2 cellular contexts compared by ENCODE assay signal in the genomic region with DNA sequence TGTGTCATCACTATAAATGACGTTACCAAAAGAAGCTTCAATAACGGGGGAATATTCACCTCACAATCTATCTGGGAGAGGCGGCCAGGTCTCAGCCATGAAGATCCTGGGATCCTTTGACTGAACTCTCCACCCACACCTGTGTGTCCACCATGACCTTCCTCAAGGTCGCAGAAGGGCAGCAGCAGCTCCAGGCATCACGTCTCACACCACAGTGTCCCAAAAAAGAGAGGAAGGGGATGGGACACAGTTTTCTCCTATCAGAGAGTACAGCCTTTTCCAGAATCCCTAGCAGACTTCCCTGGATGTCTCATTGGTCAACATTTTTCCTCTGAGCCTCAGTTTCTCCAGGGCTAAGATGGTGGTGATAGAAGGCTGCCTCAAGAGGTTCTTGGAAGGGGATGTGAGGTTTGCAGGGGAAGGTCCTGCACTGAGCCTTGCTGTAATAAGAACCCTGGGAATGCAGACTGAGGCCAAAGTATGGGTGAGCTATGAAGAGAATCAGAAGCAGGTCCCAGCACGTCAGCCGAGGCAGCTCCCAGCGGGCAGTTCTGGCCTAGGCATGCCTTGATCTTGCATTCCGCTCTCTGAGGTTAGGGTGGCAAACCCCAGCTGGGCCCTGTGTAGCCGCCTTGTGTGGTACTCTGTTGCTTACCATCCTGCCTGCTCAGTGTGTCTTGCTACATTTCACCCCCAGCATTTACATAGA.
TF ChIP-seq lines count a peak whose summit lies in the region.

No MANE protein-coding gene starts in this region.

TF ChIP-seq in H1, 55 proteins besides CTCF, POLR2A, EP300 and RAD21:
- no peak for TF ChIP-seq KDM5A (IDR thresholded peaks at IDR 0.05; ENCODE audit: low read length)
- TF ChIP-seq KDM1A (IDR thresholded peaks at IDR 0.05; ENCODE audit: borderline replicate concordance, low read length): peak; percentile 78; the same call in 1 of the 2 replicates

TF ChIP-seq in HepG2, 621 proteins besides CTCF, POLR2A, EP300 and RAD21:
- no peak for TF ChIP-seq SRY (CRISPR knock-in tag; IDR thresholded peaks at IDR 0.05)
- no peak for TF ChIP-seq HES4 (CRISPR knock-in tag; IDR thresholded peaks at IDR 0.05; ENCODE audit: borderline replicate concordance)
- TF ChIP-seq, protein P1, sequence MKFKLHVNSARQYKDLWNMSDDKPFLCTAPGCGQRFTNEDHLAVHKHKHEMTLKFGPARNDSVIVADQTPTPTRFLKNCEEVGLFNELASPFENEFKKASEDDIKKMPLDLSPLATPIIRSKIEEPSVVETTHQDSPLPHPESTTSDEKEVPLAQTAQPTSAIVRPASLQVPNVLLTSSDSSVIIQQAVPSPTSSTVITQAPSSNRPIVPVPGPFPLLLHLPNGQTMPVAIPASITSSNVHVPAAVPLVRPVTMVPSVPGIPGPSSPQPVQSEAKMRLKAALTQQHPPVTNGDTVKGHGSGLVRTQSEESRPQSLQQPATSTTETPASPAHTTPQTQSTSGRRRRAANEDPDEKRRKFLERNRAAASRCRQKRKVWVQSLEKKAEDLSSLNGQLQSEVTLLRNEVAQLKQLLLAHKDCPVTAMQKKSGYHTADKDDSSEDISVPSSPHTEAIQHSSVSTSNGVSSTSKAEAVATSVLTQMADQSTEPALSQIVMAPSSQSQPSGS (CRISPR knock-in tag; IDR thresholded peaks at IDR 0.05): no peak
- TF ChIP-seq ZNF264 (CRISPR knock-in tag; IDR thresholded peaks at IDR 0.05): no peak
- no peak for TF ChIP-seq GABPB1 (CRISPR knock-in tag; IDR thresholded peaks at IDR 0.05)
- TF ChIP-seq ZNF20 (CRISPR knock-in tag; IDR thresholded peaks at IDR 0.05): no peak
- no peak for TF ChIP-seq ZNF3 (CRISPR knock-in tag; IDR thresholded peaks at IDR 0.05)
- no peak for TF ChIP-seq ZNF510 (CRISPR knock-in tag; IDR thresholded peaks at IDR 0.05; ENCODE audit: low read depth)
- TF ChIP-seq RFXAP (CRISPR knock-in tag; IDR thresholded peaks at IDR 0.05; ENCODE audit: borderline replicate concordance): no peak
- TF ChIP-seq ZNF607 (CRISPR knock-in tag; IDR thresholded peaks at IDR 0.05; ENCODE audit: borderline replicate concordance): no peak
- TF ChIP-seq KLF15 (CRISPR knock-in tag; IDR thresholded peaks at IDR 0.05; ENCODE audit: borderline replicate concordance): no peak
- TF ChIP-seq, protein P2, sequence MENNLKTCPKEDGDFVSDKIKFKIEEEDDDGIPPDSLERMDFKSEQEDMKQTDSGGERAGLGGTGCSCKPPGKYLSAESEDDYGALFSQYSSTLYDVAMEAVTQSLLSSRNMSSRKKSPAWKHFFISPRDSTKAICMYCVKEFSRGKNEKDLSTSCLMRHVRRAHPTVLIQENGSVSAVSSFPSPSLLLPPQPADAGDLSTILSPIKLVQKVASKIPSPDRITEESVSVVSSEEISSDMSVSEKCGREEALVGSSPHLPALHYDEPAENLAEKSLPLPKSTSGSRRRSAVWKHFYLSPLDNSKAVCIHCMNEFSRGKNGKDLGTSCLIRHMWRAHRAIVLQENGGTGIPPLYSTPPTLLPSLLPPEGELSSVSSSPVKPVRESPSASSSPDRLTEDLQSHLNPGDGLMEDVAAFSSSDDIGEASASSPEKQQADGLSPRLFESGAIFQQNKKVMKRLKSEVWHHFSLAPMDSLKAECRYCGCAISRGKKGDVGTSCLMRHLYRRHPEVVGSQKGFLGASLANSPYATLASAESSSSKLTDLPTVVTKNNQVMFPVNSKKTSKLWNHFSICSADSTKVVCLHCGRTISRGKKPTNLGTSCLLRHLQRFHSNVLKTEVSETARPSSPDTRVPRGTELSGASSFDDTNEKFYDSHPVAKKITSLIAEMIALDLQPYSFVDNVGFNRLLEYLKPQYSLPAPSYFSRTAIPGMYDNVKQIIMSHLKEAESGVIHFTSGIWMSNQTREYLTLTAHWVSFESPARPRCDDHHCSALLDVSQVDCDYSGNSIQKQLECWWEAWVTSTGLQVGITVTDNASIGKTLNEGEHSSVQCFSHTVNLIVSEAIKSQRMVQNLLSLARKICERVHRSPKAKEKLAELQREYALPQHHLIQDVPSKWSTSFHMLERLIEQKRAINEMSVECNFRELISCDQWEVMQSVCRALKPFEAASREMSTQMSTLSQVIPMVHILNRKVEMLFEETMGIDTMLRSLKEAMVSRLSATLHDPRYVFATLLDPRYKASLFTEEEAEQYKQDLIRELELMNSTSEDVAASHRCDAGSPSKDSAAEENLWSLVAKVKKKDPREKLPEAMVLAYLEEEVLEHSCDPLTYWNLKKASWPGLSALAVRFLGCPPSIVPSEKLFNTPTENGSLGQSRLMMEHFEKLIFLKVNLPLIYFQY (CRISPR knock-in tag; IDR thresholded peaks at IDR 0.05; ENCODE audit: borderline replicate concordance): no peak
- TF ChIP-seq RFX3 (CRISPR knock-in tag; IDR thresholded peaks at IDR 0.05): no peak
